Comparison of ENCODE assay signal across 12 cellular contexts in the genomic region with DNA sequence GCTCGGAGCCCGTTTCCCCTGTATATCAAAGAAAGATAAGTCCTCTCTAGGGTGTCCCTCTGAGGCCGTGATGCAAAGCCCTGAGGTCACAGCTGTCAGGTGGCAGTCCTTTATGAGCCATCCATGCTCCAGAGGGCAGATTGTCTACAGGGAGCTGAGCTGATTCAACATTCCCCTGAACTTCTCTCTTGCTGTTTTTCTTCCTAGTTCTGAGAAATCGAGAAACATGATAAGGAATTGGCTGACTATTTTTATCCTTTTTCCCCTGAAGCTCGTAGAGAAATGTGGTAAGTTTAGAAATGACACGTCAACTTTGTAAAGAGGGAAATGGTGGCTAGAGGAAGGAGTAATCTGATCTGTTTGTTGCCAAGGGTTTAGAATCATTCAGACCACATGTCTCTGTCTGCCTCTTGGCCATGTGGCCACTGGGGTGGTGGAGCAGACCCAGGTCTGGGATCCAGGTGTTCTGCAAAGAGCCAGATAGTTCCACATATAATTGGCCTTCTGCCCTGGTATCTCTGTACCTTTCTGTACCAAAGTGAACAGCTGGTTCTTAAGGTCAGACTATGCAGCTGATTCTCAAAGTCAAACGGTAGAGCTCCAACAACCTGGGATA. TPM values are rescaled to one million over a fixed set of nuclear protein-coding genes. Genes with fewer than 3 reads are reported as not detected.
DNase-seq lines count a peak whose midpoint lies in the region; ATAC-seq and TF ChIP-seq lines count a peak whose summit lies in the region.
"Had no signal": no experiment of that assay in that cellular context is flagged by ENCODE, and none has a peak within 500 bp of the region (broad histone marks: within the 10 kb centered on the region; RNA-seq: fewer than 3 reads in every experiment).

No MANE protein-coding gene starts in this region.

- H2AFZ ChIP-seq in SK-N-SH (ENCODE audit: low read depth) (no peak overlapping the region), OCI-LY3 (ENCODE audit: low read depth, low read length) (no peak overlapping the region)

- H3K4me2 ChIP-seq in SK-N-SH = no peak overlapping the region
- H3K4me2 ChIP-seq in OCI-LY3 (ENCODE audit: low read length) = peak overlapping the region; percentile 9; the same call in 1 of the 2 replicates

- TF ChIP-seq EP300 in SK-N-SH (IDR thresholded peaks at IDR 0.05; ENCODE audit: borderline replicate concordance in 1 of 2, low read depth in 1 of 2, low read length in 1 of 2) = no peak

- H3K4me3 Mint-ChIP-seq in endodermal cell = no peak overlapping the region
- H3K4me3 Mint-ChIP-seq: CD8-positive, alpha-beta T cell had no signal

- H3K27me3 Mint-ChIP-seq in endodermal cell (ENCODE audit: insufficient read depth) = no peaks in the 10 kb centered on the region

- no peak overlapping the region for H3K9ac ChIP-seq in SK-N-SH
- no peak overlapping the region for H3K9ac ChIP-seq in OCI-LY3 (ENCODE audit: low read length)
- no peak overlapping the region for H3K9ac ChIP-seq in endodermal cell (ENCODE audit: extremely low read depth, low read length, poor library complexity, severe bottlenecking)

- H3K4me1 ChIP-seq in SK-N-SH (ENCODE audit: control insufficient read depth in 1 of 2, insufficient read depth in 2 of 2, low read depth in 1 of 2, low read length in 1 of 2) = peaks cover 0 to 4% of the 10 kb centered on the region in 2 experiments; a peak in 1 of 4 replicates
- H3K4me1 ChIP-seq in OCI-LY3 (ENCODE audit: low read length) = peaks cover 8% of the 10 kb centered on the region
- peaks cover 9% of the 10 kb centered on the region for H3K4me1 ChIP-seq in endodermal cell (ENCODE audit: control insufficient read depth, insufficient read depth, low read length)

- H3K79me2 ChIP-seq in SK-N-SH (ENCODE audit: insufficient read depth) (peaks cover 9% of the 10 kb centered on the region), OCI-LY3 (ENCODE audit: low read length) (no peaks in the 10 kb centered on the region)

- peaks cover 14% of the 10 kb centered on the region for H3K4me1 Mint-ChIP-seq in endodermal cell

- CTCF ChIA-PET in SK-N-SH (lab: Yijun Ruan, JAX) = interaction anchor here (1.5 kb wide), 1 partner anchor 42 kb away, joined by 3 read pairs; no protein-coding TSS in a partner anchor

- H3K27ac ChIP-seq in SK-N-SH (ENCODE audit: low read depth in 2 of 2, low read length in 1 of 2) (peak overlapping the region in 1 of 2 experiments; percentile 23; a peak in 1 of 4 replicates), OCI-LY3 (ENCODE audit: low read length) (no peak overlapping the region), endodermal cell (ENCODE audit: low read depth, low read length) (no peak overlapping the region)

- TF ChIP-seq CTCF in SK-N-SH (IDR thresholded peaks at IDR 0.05) (no peak), OCI-LY3 (IDR thresholded peaks at IDR 0.05; ENCODE audit: low read depth, low read length) (no peak), endodermal cell (conservative IDR thresholded peaks at IDR 0.05) (no peak), GM20000 (IDR thresholded peaks at IDR 0.05; ENCODE audit: extremely low read depth, missing control alignments) (no peak)

- DNase-seq in SK-N-SH (no peak), endodermal cell (no peak), GM20000 (ENCODE audit: low spot score) (no peak), DMS79 treated with DMSO at 0.1 percent for 48 hours (lab: John Stamatoyannopoulos, UW) (no peak)
- DNase-seq in stimulated activated CD8-positive, alpha-beta memory T cell treated with anti-CD3 and anti-CD28 coated beads, Interleukin-15, amount 100 ng/mL, for 48 hours (ENCODE audit: low read depth in 2 of 2) = peak; percentile 25 to 47
- DNase-seq: CD8-positive, alpha-beta T cell; NCI-H2081 had no signal

- peak overlapping the region; percentile 81 for H3K27ac Mint-ChIP-seq in endodermal cell
- H3K27ac Mint-ChIP-seq: CD8-positive, alpha-beta T cell had no signal

- no peaks in the 10 kb centered on the region for H3K36me3 ChIP-seq in SK-N-SH (replicated peaks in 1 of 2; ENCODE audit: control insufficient read depth in 1 of 2, insufficient read depth in 2 of 2, low read length in 1 of 2)
- no peaks in the 10 kb centered on the region for H3K36me3 ChIP-seq in OCI-LY3 (replicated peaks; ENCODE audit: low read depth, low read length)
- peaks cover 21% of the 10 kb centered on the region for H3K36me3 ChIP-seq in endodermal cell (ENCODE audit: control insufficient read depth, insufficient read depth, low read length)

- H3K36me3 Mint-ChIP-seq in endodermal cell (ENCODE audit: low read depth) = peaks cover 34% of the 10 kb centered on the region

- WGBS in SK-N-SH (ENCODE audit: low lambda C conversion rate) = 67% methylated on average over 7 of the region's 7 CpGs
- 80 to 100% methylated on average over 1 to 7 of the region's 7 CpGs for WGBS in endodermal cell (ENCODE audit: insufficient coverage in 1 of 2, insufficient read length in 1 of 2), 2 experiments

- no peaks in the 10 kb centered on the region for H3K9me3 Mint-ChIP-seq in endodermal cell
- H3K9me3 Mint-ChIP-seq: CD8-positive, alpha-beta T cell had no signal

- H3K9me2 ChIP-seq in SK-N-SH = no peaks in the 10 kb centered on the region

- POLR2A ChIA-PET in SK-N-SH (lab: Yijun Ruan, JAX) = no interaction called here

- H4K20me1 ChIP-seq in SK-N-SH (ENCODE audit: insufficient read depth) = no peaks in the 10 kb centered on the region
- H4K20me1 ChIP-seq in OCI-LY3 (ENCODE audit: insufficient read depth, low read length) = no peaks in the 10 kb centered on the region

- H3F3A ChIP-seq in SK-N-SH (replicated peaks; ENCODE audit: insufficient read depth) = no peaks in the 10 kb centered on the region

- H3K27me3 ChIP-seq in SK-N-SH (ENCODE audit: insufficient read depth) = no peaks in the 10 kb centered on the region
- no peaks in the 10 kb centered on the region for H3K27me3 ChIP-seq in OCI-LY3 (ENCODE audit: low read depth, low read length)
- no peaks in the 10 kb centered on the region for H3K27me3 ChIP-seq in endodermal cell (ENCODE audit: control insufficient read depth, insufficient read depth, low read length, poor library complexity, severe bottlenecking)
- H3K27me3 ChIP-seq: upper lobe of left lung had no signal

- H3K4me3 ChIP-seq in SK-N-SH (ENCODE audit: low read depth in 2 of 2, low read length in 1 of 2) = no peak overlapping the region
- H3K4me3 ChIP-seq in OCI-LY3 (ENCODE audit: low read length) = no peak overlapping the region
- no peak overlapping the region for H3K4me3 ChIP-seq in endodermal cell (ENCODE audit: low read length)
- H3K4me3 ChIP-seq: mucosa of descending colon, upper lobe of left lung had no signal

- TF ChIP-seq RAD21 in SK-N-SH (IDR thresholded peaks at IDR 0.05; ENCODE audit: low read length) = no peak

- ATAC-seq in SK-N-SH treated with all-trans-retinoic acid at 6 μM for 48 hours (no peak), GM19395 (IDR thresholded peaks at IDR 0.05; ENCODE audit: unreplicated experiment) (no peak)
- ATAC-seq: CD8-positive, alpha-beta T cell; mucosa of descending colon had no signal

- H3K9me3 ChIP-seq in SK-N-SH (no peaks in the 10 kb centered on the region), OCI-LY3 (ENCODE audit: insufficient read depth, low read length) (no peaks in the 10 kb centered on the region), endodermal cell (ENCODE audit: control insufficient read depth, low read length) (no peaks in the 10 kb centered on the region)
- H3K9me3 ChIP-seq: mucosa of descending colon, upper lobe of left lung had no signal

TF ChIP-seq in SK-N-SH, 30 proteins besides CTCF, POLR2A, EP300 and RAD21:
- no peak for TF ChIP-seq NRF1 (IDR thresholded peaks at IDR 0.05; ENCODE audit: low read depth, low read length)
- peak; percentile 32; the same call in 1 of the 2 replicates for TF ChIP-seq TCF12 (IDR thresholded peaks at IDR 0.05)

TF ChIP-seq in SK-N-SH treated with all-trans-retinoic acid at 6 μM for 48 hours, 23 proteins besides CTCF, POLR2A, EP300 and RAD21 (continues in another document):
- no peak for TF ChIP-seq OSR1 (CRISPR knock-in tag; IDR thresholded peaks at IDR 0.05)
- TF ChIP-seq GLIS3 (CRISPR knock-in tag; IDR thresholded peaks at IDR 0.05) = no peak
- TF ChIP-seq ZFP30 (CRISPR knock-in tag; IDR thresholded peaks at IDR 0.05) = no peak
- TF ChIP-seq PPARA (CRISPR knock-in tag; IDR thresholded peaks at IDR 0.05; ENCODE audit: borderline replicate concordance) = no peak

RNA-seq across cellular contexts. Expression of a gene that starts 3.5 kb away (rescaled TPM):
- polyA plus RNA-seq in SK-N-SH (2012; rRNA removed) = 6.7 and 8.2 TPM in 2 replicates
- 5.1 and 5.8 TPM in 2 replicates for polyA plus RNA-seq in SK-N-SH (2012; cell fraction: cytosol; rRNA removed)
- polyA plus RNA-seq in SK-N-SH (2012; cell fraction: nucleus; rRNA removed) = 14.5 and 17.2 TPM in 2 replicates
- 10 to 100 TPM; 17.2 to 18.8 TPM for total RNA-seq in endodermal cell
- 16.9 TPM for polyA plus RNA-seq in endodermal cell (2013, experiment 1 of 2)
- polyA plus RNA-seq in endodermal cell (2013, experiment 2 of 2) = 14.1 TPM

RNA-seq across cellular contexts. Expression of a gene that starts 4.0 kb away (rescaled TPM):
- 9.0 and 9.7 TPM in 2 replicates for polyA plus RNA-seq in SK-N-SH (2012; rRNA removed)
- 4.5 and 6.7 TPM in 2 replicates for polyA plus RNA-seq in SK-N-SH (2012; cell fraction: cytosol; rRNA removed)
- 12.3 and 16.1 TPM in 2 replicates for polyA plus RNA-seq in SK-N-SH (2012; cell fraction: nucleus; rRNA removed)
- 10 to 100 TPM; 35.2 to 46.4 TPM for total RNA-seq in endodermal cell
- 18.2 TPM for polyA plus RNA-seq in endodermal cell (2013, experiment 1 of 2)
- 18.6 TPM for polyA plus RNA-seq in endodermal cell (2013, experiment 2 of 2)

RNA-seq across cellular contexts. Expression of a gene that starts 28.3 kb away (rescaled TPM):
- polyA plus RNA-seq in SK-N-SH (2012; rRNA removed) = 165 and 192 TPM in 2 replicates
- polyA plus RNA-seq in SK-N-SH (2012; cell fraction: cytosol; rRNA removed) = 129 and 173 TPM in 2 replicates
- polyA plus RNA-seq in SK-N-SH (2012; cell fraction: nucleus; rRNA removed) = 92.2 and 93.2 TPM in 2 replicates
- 10 to 100 TPM; 69.6 to 86.8 TPM for total RNA-seq in endodermal cell
- polyA plus RNA-seq in endodermal cell (2013, experiment 1 of 2) = 68.5 TPM
- 73.9 TPM for polyA plus RNA-seq in endodermal cell (2013, experiment 2 of 2)

RNA-seq across cellular contexts. Expression of a gene that starts 28.5 kb away (rescaled TPM):
- polyA plus RNA-seq in SK-N-SH (2012; rRNA removed) = 56.6 and 64.4 TPM in 2 replicates
- 37.8 and 55.1 TPM in 2 replicates for polyA plus RNA-seq in SK-N-SH (2012; cell fraction: cytosol; rRNA removed)
- 20.0 and 20.1 TPM in 2 replicates for polyA plus RNA-seq in SK-N-SH (2012; cell fraction: nucleus; rRNA removed)
- 10 to 100 TPM; 59.4 to 69.5 TPM for total RNA-seq in endodermal cell
- 77.3 TPM for polyA plus RNA-seq in endodermal cell (2013, experiment 1 of 2)
- 68.2 TPM for polyA plus RNA-seq in endodermal cell (2013, experiment 2 of 2)

RNA-seq across cellular contexts. Expression of a gene that starts 30.9 kb away (rescaled TPM):
- 2.5 and 3.0 TPM in 2 replicates for polyA plus RNA-seq in SK-N-SH (2012; rRNA removed)
- 0.91 and 1.6 TPM in 2 replicates for polyA plus RNA-seq in SK-N-SH (2012; cell fraction: cytosol; rRNA removed)
- 12.8 and 17.6 TPM in 2 replicates for polyA plus RNA-seq in SK-N-SH (2012; cell fraction: nucleus; rRNA removed)
- 1 to 10 TPM; 8.0 to 9.2 TPM for total RNA-seq in endodermal cell
- polyA plus RNA-seq in endodermal cell (2013, experiment 1 of 2) = 5.1 TPM
- polyA plus RNA-seq in endodermal cell (2013, experiment 2 of 2) = 4.4 TPM

Comparison
In these comparisons a context has a peak if more than half of its experiments do, and no peak if none do; other contexts are left out.
1. DNase-seq: peak in stimulated activated CD8-positive, alpha-beta memory T cell treated with anti-CD3 and anti-CD28 coated beads, Interleukin-15, amount 100 ng/mL, for 48 hours (2 of 2); none in SK-N-SH (single experiment), endodermal cell (single experiment), GM20000 (single experiment) and DMS79 treated with DMSO at 0.1 percent for 48 hours (single experiment).